15 cellular contexts compared by ENCODE assay signal in genomic region chr18:22103664-22104031, GRCh38.
DNase-seq lines count a peak whose midpoint lies in the region; ATAC-seq and TF ChIP-seq lines count a peak whose summit lies in the region.
"Had no signal": no experiment of that assay in that cellular context is flagged by ENCODE, and none has a peak within 500 bp of the region (broad histone marks: within the 10 kb centered on the region; RNA-seq: fewer than 3 reads in every experiment).

No MANE protein-coding gene starts in this region.

- H3K79me2 ChIP-seq in GM23338 (replicated peaks; ENCODE audit: insufficient read depth) (no peaks in the 10 kb centered on the region), OCI-LY3 (ENCODE audit: low read length) (no peaks in the 10 kb centered on the region), mesendoderm (ENCODE audit: control insufficient read depth, insufficient read depth, low read length) (no peaks in the 10 kb centered on the region)

- H3F3A ChIP-seq in GM23338 (replicated peaks; ENCODE audit: low read depth), result no peaks in the 10 kb centered on the region

- ATAC-seq in GM23338 (no peak), GM21526 (IDR thresholded peaks at IDR 0.05; ENCODE audit: low FRiP score, unreplicated experiment) (no peak)
- ATAC-seq: CD8-positive, alpha-beta T cell had no signal

- no peaks in the 10 kb centered on the region for H3K36me3 Mint-ChIP-seq in GM23338 (ENCODE audit: low read depth)
- H3K36me3 Mint-ChIP-seq in endodermal cell (ENCODE audit: low read depth), result no peaks in the 10 kb centered on the region
- H3K36me3 Mint-ChIP-seq in glutamatergic neuron (ENCODE audit: unreplicated experiment), result peaks cover 5% of the 10 kb centered on the region
- H3K36me3 Mint-ChIP-seq: CD14-positive monocyte; CD8-positive, alpha-beta T cell had no signal

- no peak overlapping the region for H2BK15ac ChIP-seq in mesendoderm (replicated peaks; ENCODE audit: low read depth)

- no peak overlapping the region for H3K9ac ChIP-seq in OCI-LY3 (ENCODE audit: low read length)
- no peak overlapping the region for H3K9ac ChIP-seq in endodermal cell (ENCODE audit: extremely low read depth, low read length, poor library complexity, severe bottlenecking)
- no peak overlapping the region for H3K9ac ChIP-seq in mesendoderm (ENCODE audit: low read length)

- H3K27ac ChIP-seq in GM23338 (ENCODE audit: low read depth) (no peak overlapping the region), OCI-LY3 (ENCODE audit: low read length) (no peak overlapping the region), endodermal cell (ENCODE audit: low read depth, low read length) (no peak overlapping the region), mesendoderm (ENCODE audit: low read depth, low read length) (peak overlapping the region; percentile 7)

- H2BK5ac ChIP-seq in mesendoderm (ENCODE audit: low read length), result peak overlapping the region; percentile 76

- H3K36me3 ChIP-seq in GM23338 (ENCODE audit: insufficient read depth) (no peaks in the 10 kb centered on the region), OCI-LY3 (replicated peaks; ENCODE audit: low read depth, low read length) (no peaks in the 10 kb centered on the region), endodermal cell (ENCODE audit: control insufficient read depth, insufficient read depth, low read length) (no peaks in the 10 kb centered on the region), mesendoderm (ENCODE audit: control insufficient read depth, insufficient read depth, low read length) (no peaks in the 10 kb centered on the region)

- H3K18ac ChIP-seq in mesendoderm (ENCODE audit: low read length), result peak overlapping the region; percentile 98

- H3K23ac ChIP-seq in mesendoderm (ENCODE audit: low read length), result no peak overlapping the region

- no peaks in the 10 kb centered on the region for H3K27me3 ChIP-seq in GM23338 (ENCODE audit: insufficient read depth)
- H3K27me3 ChIP-seq in OCI-LY3 (ENCODE audit: low read depth, low read length), result no peaks in the 10 kb centered on the region
- no peaks in the 10 kb centered on the region for H3K27me3 ChIP-seq in endodermal cell (ENCODE audit: control insufficient read depth, insufficient read depth, low read length, poor library complexity, severe bottlenecking)
- H3K27me3 ChIP-seq in mesendoderm (ENCODE audit: insufficient read depth, low read length, poor library complexity), result no peaks in the 10 kb centered on the region

- H3K4me1 Mint-ChIP-seq in GM23338 (peaks cover 22% of the 10 kb centered on the region), endodermal cell (peaks cover 39% of the 10 kb centered on the region), glutamatergic neuron (ENCODE audit: low read depth, unreplicated experiment) (peaks cover 2% of the 10 kb centered on the region)

- peaks cover 14% of the 10 kb centered on the region for H3K4me1 ChIP-seq in GM23338 (ENCODE audit: insufficient read depth)
- H3K4me1 ChIP-seq in OCI-LY3 (ENCODE audit: low read length), result no peaks in the 10 kb centered on the region
- H3K4me1 ChIP-seq in endodermal cell (ENCODE audit: control insufficient read depth, insufficient read depth, low read length), result peaks cover 18% of the 10 kb centered on the region
- peaks cover 8% of the 10 kb centered on the region for H3K4me1 ChIP-seq in mesendoderm (ENCODE audit: control insufficient read depth, low read depth, low read length)

- H3K4me3 Mint-ChIP-seq in GM23338 (no peak overlapping the region), endodermal cell (no peak overlapping the region), glutamatergic neuron (ENCODE audit: unreplicated experiment) (no peak overlapping the region)
- H3K4me3 Mint-ChIP-seq: CD14-positive monocyte; CD8-positive, alpha-beta T cell had no signal

- H2AFZ ChIP-seq in GM23338 (no peak overlapping the region), OCI-LY3 (ENCODE audit: low read depth, low read length) (peak overlapping the region; percentile 75)

- no peaks in the 10 kb centered on the region for H3K79me1 ChIP-seq in mesendoderm (ENCODE audit: low read length)

- 89 to 92% methylated on average over 5 to 6 of the region's 6 CpGs for WGBS in endodermal cell (ENCODE audit: insufficient coverage in 1 of 2, insufficient read length in 1 of 2), 2 experiments
- WGBS in mesendoderm (ENCODE audit: extremely low coverage, insufficient coverage, low lambda C conversion rate), result no CpG with 5 or more reads among the region's 6 CpGs

- no peaks in the 10 kb centered on the region for H4K20me1 ChIP-seq in GM23338 (replicated peaks; ENCODE audit: insufficient read depth)
- no peaks in the 10 kb centered on the region for H4K20me1 ChIP-seq in OCI-LY3 (ENCODE audit: insufficient read depth, low read length)

- no peaks in the 10 kb centered on the region for H3K9me2 ChIP-seq in GM23338 (ENCODE audit: insufficient read depth)

- no peak for DNase-seq in GM23338 (ENCODE audit: low spot score)
- no peak for DNase-seq in endodermal cell
- DNase-seq in mesendoderm, result no peak
- no peak for DNase-seq in ACHN
- DNase-seq in glutamatergic neuron, result no peak
- DNase-seq in Ammon's horn (ENCODE audit: low spot score), result no peak
- DNase-seq: CD8-positive, alpha-beta T cell; COR-L47; DMS153; DMS79 treated with DMSO at 0.1 percent for 48 hours; EL; HCEC 1CT had no signal

- H3K4me3 ChIP-seq in GM23338 (peak overlapping the region; percentile 12; the same call in 1 of the 2 replicates), OCI-LY3 (ENCODE audit: low read length) (no peak overlapping the region), endodermal cell (ENCODE audit: low read length) (no peak overlapping the region), mesendoderm (ENCODE audit: low read length) (no peak overlapping the region)

- H3K4me2 ChIP-seq in GM23338 (peak overlapping the region; percentile 71), OCI-LY3 (ENCODE audit: low read length) (no peak overlapping the region), mesendoderm (ENCODE audit: low read length) (no peak overlapping the region)

- TF ChIP-seq CTCF in GM23338 (conservative IDR thresholded peaks at IDR 0.05; ENCODE audit: low read depth in 2 of 2) (no peak), OCI-LY3 (IDR thresholded peaks at IDR 0.05; ENCODE audit: low read depth, low read length) (no peak), endodermal cell (conservative IDR thresholded peaks at IDR 0.05) (no peak), glutamatergic neuron (IDR thresholded peaks at IDR 0.05; ENCODE audit: partially characterized antibody, unreplicated experiment) (no peak)

- H2BK120ac ChIP-seq in mesendoderm (ENCODE audit: low read depth, low read length), result no peak overlapping the region

- no peak overlapping the region for H4K5ac ChIP-seq in mesendoderm (ENCODE audit: low read length)

- no peaks in the 10 kb centered on the region for H3K9me3 ChIP-seq in OCI-LY3 (ENCODE audit: insufficient read depth, low read length)
- no peaks in the 10 kb centered on the region for H3K9me3 ChIP-seq in endodermal cell (ENCODE audit: control insufficient read depth, low read length)

- H3K27me3 Mint-ChIP-seq in GM23338 (ENCODE audit: insufficient read depth, low read depth, poor library complexity), result peaks cover 3% of the 10 kb centered on the region
- H3K27me3 Mint-ChIP-seq in endodermal cell (ENCODE audit: insufficient read depth), result no peaks in the 10 kb centered on the region
- H3K27me3 Mint-ChIP-seq in glutamatergic neuron (ENCODE audit: unreplicated experiment), result no peaks in the 10 kb centered on the region

- H3K27ac Mint-ChIP-seq in GM23338 (no peak overlapping the region), endodermal cell (peak overlapping the region; percentile 38), glutamatergic neuron (ENCODE audit: unreplicated experiment) (no peak overlapping the region)
- H3K27ac Mint-ChIP-seq: CD14-positive monocyte; CD8-positive, alpha-beta T cell had no signal

- no peak overlapping the region for H4K8ac ChIP-seq in mesendoderm (ENCODE audit: low read depth, low read length)

- peak overlapping the region; percentile 13 for H2AK5ac ChIP-seq in mesendoderm (ENCODE audit: low read length)

- in situ Hi-C loops in ACHN (cut with HindIII; ENCODE audit: low pct_ligation_motif_present, low pct_unique_long_range_greater_than_20kb, low sequenced_read_pairs), result no loop called here

- H3K4ac ChIP-seq in mesendoderm (ENCODE audit: low read depth, low read length), result no peak overlapping the region

- H3K56ac ChIP-seq in mesendoderm (ENCODE audit: low read length), result peak overlapping the region; percentile 71

- no peaks in the 10 kb centered on the region for H3K9me3 Mint-ChIP-seq in GM23338
- no peaks in the 10 kb centered on the region for H3K9me3 Mint-ChIP-seq in endodermal cell
- H3K9me3 Mint-ChIP-seq in glutamatergic neuron (ENCODE audit: unreplicated experiment), result no peaks in the 10 kb centered on the region
- H3K9me3 Mint-ChIP-seq: CD8-positive, alpha-beta T cell had no signal

TF ChIP-seq in GM23338, 12 proteins besides CTCF, POLR2A, EP300 and RAD21 (continues in another document):
- TF ChIP-seq STAT1 (IDR thresholded peaks at IDR 0.05; ENCODE audit: unreplicated experiment) (no peak), JUNB (IDR thresholded peaks at IDR 0.05; ENCODE audit: unreplicated experiment) (no peak), EZH2 (IDR thresholded peaks at IDR 0.05; ENCODE audit: low read depth, unreplicated experiment) (no peak), ZNF114 (CRISPR knock-in tag; IDR thresholded peaks at IDR 0.05) (no peak)
